ENCODE assay signal across 9 cellular contexts in the genomic region with DNA sequence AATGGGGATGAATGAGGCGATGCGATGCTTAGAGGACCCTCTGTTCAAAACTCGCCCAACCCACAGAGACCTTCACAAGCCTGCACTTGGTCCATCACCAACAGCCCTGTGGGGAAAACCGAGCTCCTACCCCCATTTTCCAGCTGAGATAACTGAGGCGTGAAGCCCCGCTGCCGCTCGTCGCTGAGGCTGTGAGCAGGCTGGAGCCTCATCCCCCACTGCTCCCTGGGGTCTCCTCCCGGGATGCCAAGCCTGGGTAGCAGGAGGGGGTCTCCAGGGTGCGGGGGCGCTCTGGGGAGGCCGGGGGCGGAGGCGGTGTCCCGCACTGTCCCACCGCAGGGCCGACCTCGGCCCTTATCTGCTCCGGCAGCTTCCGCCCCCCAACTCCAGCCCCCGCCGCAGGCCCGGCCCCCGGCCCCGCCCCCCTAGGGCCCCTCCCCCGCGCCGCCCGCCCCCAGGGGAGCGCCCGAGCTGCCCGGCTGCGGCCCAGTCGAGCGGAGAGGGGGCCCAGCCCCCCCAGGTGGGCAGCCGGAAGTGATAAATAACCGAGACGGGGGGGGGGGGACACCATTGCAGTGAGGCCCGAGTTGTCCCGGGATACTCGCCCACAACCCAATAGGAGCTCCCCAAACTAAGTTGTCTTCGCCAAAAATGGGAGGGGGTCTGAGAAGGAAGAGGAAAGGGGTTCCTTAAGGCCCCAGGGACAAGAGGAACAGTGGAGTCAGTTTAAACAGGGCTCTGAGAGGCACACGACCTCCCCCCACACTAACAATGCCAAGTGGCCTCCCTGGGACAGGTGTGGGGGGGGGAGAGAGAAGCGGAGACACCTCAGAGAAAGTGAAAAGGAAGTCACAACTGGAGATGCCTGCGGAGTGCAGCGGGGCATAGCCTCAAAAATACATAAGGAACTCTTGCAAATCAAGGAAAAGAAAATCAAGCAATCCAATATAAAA. TPM values are rescaled to one million over a fixed set of nuclear protein-coding genes. Genes with fewer than 3 reads are reported as not detected.
DNase-seq lines count a peak whose midpoint lies in the region; ATAC-seq and TF ChIP-seq lines count a peak whose summit lies in the region.
"Had no signal": no experiment of that assay in that cellular context is flagged by ENCODE, and none has a peak within 500 bp of the region (broad histone marks: within the 10 kb centered on the region; RNA-seq: fewer than 3 reads in every experiment).

No MANE protein-coding gene starts in this region.

- H3K27ac Mint-ChIP-seq in activated B cell treated with CpG ODN at 0.5 μM for 24 hours: peak overlapping the region; percentile 95

- H3K4me3 ChIP-seq in BLaER1 treated with 17β-estradiol and CSF1 and Interleukin-3, amounts not matched to agents 10 nM and 100 nM: peak overlapping the region; percentile 45 to 76 (median 58)
- H3K4me3 ChIP-seq in esophagus muscularis mucosa: peak overlapping the region; percentile 58 to 70 (median 62)

- TF ChIP-seq EP300 in esophagus muscularis mucosa (IDR thresholded peaks at IDR 0.05): no peak

- TF ChIP-seq CTCF in activated B cell treated with CpG ODN at 0.5 μM for 24 hours (IDR thresholded peaks at IDR 0.05) (no peak), esophagus muscularis mucosa (IDR thresholded peaks at IDR 0.05) (no peak), omental fat pad (IDR thresholded peaks at IDR 0.05) (no peak)

- H3K4me2 ChIP-seq in BLaER1 treated with 17β-estradiol and CSF1 and Interleukin-3, amounts not matched to agents 10 nM and 100 nM: peak overlapping the region; percentile 87 to 99 (median 96)

- no peaks in the 10 kb centered on the region for H3K36me3 ChIP-seq in BLaER1 treated with 17β-estradiol and CSF1 and Interleukin-3, amounts not matched to agents 10 nM and 100 nM
- H3K36me3 ChIP-seq in esophagus muscularis mucosa: no peaks in the 10 kb centered on the region

- peak; percentile 56 for DNase-seq in activated B cell treated with CpG ODN at 0.5 μM for 24 hours
- DNase-seq in esophagus muscularis mucosa (ENCODE audit: extremely low spot score): no peak
- no peak for DNase-seq in omental fat pad (ENCODE audit: low spot score)
- DNase-seq in HEK293T (ENCODE audit: extremely low spot score): no peak
- DNase-seq in mucosa of gallbladder (ENCODE audit: low spot score): no peak

- H3K9me3 ChIP-seq in BLaER1 treated with 17β-estradiol and CSF1 and Interleukin-3, amounts not matched to agents 10 nM and 100 nM (replicated peaks in 1 of 11): no peaks in the 10 kb centered on the region
- H3K9me3 ChIP-seq in esophagus muscularis mucosa: no peaks in the 10 kb centered on the region

- ATAC-seq in HG03342 (IDR thresholded peaks at IDR 0.05; ENCODE audit: unreplicated experiment) (peak; percentile 41), activated B cell treated with CpG ODN at 0.5 μM for 24 hours (ENCODE audit: low read depth) (peak; percentile 79), omental fat pad (ENCODE audit: low FRiP score) (peak; percentile 62)

- no peaks in the 10 kb centered on the region for H3K9me3 Mint-ChIP-seq in activated B cell treated with CpG ODN at 0.5 μM for 24 hours

- peaks cover 93 to 99% (median 95%) of the 10 kb centered on the region in 10 experiments for H3K4me1 ChIP-seq in BLaER1 treated with 17β-estradiol and CSF1 and Interleukin-3, amounts not matched to agents 10 nM and 100 nM
- peaks cover 13 to 27% (median 24%) of the 10 kb centered on the region in 4 donors for H3K4me1 ChIP-seq in esophagus muscularis mucosa

- peaks cover 46% of the 10 kb centered on the region for H3K4me1 Mint-ChIP-seq in activated B cell treated with CpG ODN at 0.5 μM for 24 hours

- intact Hi-C loops in activated B cell treated with CpG ODN at 0.5 μM for 24 hours (cut with micrococcal nuclease): loop anchor here (1.0 to 10.0 kb wide), 8 partner anchors 8 to 695 kb away; a partner anchor contains a TSS
- intact Hi-C loops in esophagus muscularis mucosa (cut with DNase I): no loop called here

- 23% methylated on average over 10 of the region's 47 CpGs for WGBS in esophagus muscularis mucosa

- TF ChIP-seq POLR2A in GM19099 (IDR thresholded peaks at IDR 0.05; ENCODE audit: extremely low read depth, insufficient read length, low read depth): peak; percentile 57
- TF ChIP-seq POLR2A in esophagus muscularis mucosa (IDR thresholded peaks at IDR 0.05; ENCODE audit: low read depth): no peak

- H3K4me3 Mint-ChIP-seq in activated B cell treated with CpG ODN at 0.5 μM for 24 hours: peak overlapping the region; percentile 88

- no peaks in the 10 kb centered on the region for H3K36me3 Mint-ChIP-seq in activated B cell treated with CpG ODN at 0.5 μM for 24 hours (ENCODE audit: low read depth)

- CTCF ChIA-PET in activated B cell treated with CpG ODN at 0.5 μM for 24 hours (lab: Charles Lee): interaction anchor here (1.1 to 3.0 kb wide), 4 partner anchors 10 to 26 kb away, joined by 5 to 24 read pairs (median 7); a partner anchor contains a TSS
- CTCF ChIA-PET in HEK293T (lab: Yijun Ruan, JAX): interaction anchor here (1.6 kb wide), 1 partner anchor 26 kb away, joined by 8 read pairs; no protein-coding TSS in a partner anchor

- no peaks in the 10 kb centered on the region for H3K27me3 ChIP-seq in BLaER1 treated with 17β-estradiol and CSF1 and Interleukin-3, amounts not matched to agents 10 nM and 100 nM
- no peaks in the 10 kb centered on the region for H3K27me3 ChIP-seq in esophagus muscularis mucosa

- peak overlapping the region; percentile 79 to 100 (median 100) for H3K27ac ChIP-seq in BLaER1 treated with 17β-estradiol and CSF1 and Interleukin-3, amounts not matched to agents 10 nM and 100 nM
- H3K27ac ChIP-seq in esophagus muscularis mucosa (replicated peaks in 1 of 4): peak overlapping the region; percentile 65 to 79 (median 77)

- no peaks in the 10 kb centered on the region for H3K27me3 Mint-ChIP-seq in activated B cell treated with CpG ODN at 0.5 μM for 24 hours

- peak overlapping the region; percentile 79 to 100 (median 87) for H3K9ac ChIP-seq in BLaER1 treated with 17β-estradiol and CSF1 and Interleukin-3, amounts not matched to agents 10 nM and 100 nM

- H4K20me1 ChIP-seq in BLaER1 treated with 17β-estradiol and CSF1 and Interleukin-3, amounts not matched to agents 10 nM and 100 nM: no peaks in the 10 kb centered on the region

- POLR2A ChIA-PET in activated B cell treated with CpG ODN at 0.5 μM for 24 hours (lab: Charles Lee) (interaction anchor here (0.6 to 7.6 kb wide), 17 partner anchors 8 to 185 kb away, joined by 3 to 106 read pairs (median 4); a partner anchor contains a TSS), HEK293T (lab: Yijun Ruan, JAX) (interaction anchor here (0.9 to 2.3 kb wide), 7 partner anchors 9 to 151 kb away, joined by 3 to 6 read pairs (median 3); a partner anchor contains a TSS)

TF ChIP-seq in HEK293T, 16 proteins besides CTCF, POLR2A, EP300 and RAD21:
- TF ChIP-seq BHLHE40 (IDR thresholded peaks at IDR 0.05; ENCODE audit: borderline replicate concordance) (no peak), L3MBTL2 (conservative IDR thresholded peaks at IDR 0.05) (no peak), CTBP1 (IDR thresholded peaks at IDR 0.05; ENCODE audit: borderline replicate concordance) (no peak), ELF4 (IDR thresholded peaks at IDR 0.05) (no peak), FOXK2 (IDR thresholded peaks at IDR 0.05) (no peak), LEF1 (IDR thresholded peaks at IDR 0.05; ENCODE audit: borderline replicate concordance) (no peak), ARNT (IDR thresholded peaks at IDR 0.05) (no peak), NFRKB (IDR thresholded peaks at IDR 0.05) (no peak), HDGF (IDR thresholded peaks at IDR 0.05; ENCODE audit: borderline replicate concordance) (no peak), SUZ12 (IDR thresholded peaks at IDR 0.05) (no peak), FOXA1 (IDR thresholded peaks at IDR 0.05) (no peak), ZNF384 (IDR thresholded peaks at IDR 0.05) (no peak), SP1 (IDR thresholded peaks at IDR 0.05) (no peak), FOXM1 (IDR thresholded peaks at IDR 0.05; ENCODE audit: borderline replicate concordance) (no peak), TARDBP (IDR thresholded peaks at IDR 0.05) (no peak)
- TF ChIP-seq, protein P1, sequence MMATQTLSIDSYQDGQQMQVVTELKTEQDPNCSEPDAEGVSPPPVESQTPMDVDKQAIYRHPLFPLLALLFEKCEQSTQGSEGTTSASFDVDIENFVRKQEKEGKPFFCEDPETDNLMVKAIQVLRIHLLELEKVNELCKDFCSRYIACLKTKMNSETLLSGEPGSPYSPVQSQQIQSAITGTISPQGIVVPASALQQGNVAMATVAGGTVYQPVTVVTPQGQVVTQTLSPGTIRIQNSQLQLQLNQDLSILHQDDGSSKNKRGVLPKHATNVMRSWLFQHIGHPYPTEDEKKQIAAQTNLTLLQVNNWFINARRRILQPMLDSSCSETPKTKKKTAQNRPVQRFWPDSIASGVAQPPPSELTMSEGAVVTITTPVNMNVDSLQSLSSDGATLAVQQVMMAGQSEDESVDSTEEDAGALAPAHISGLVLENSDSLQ (IDR thresholded peaks at IDR 0.05): no peak

RNA-seq across cellular contexts. Expression of a gene that starts 8.3 kb away (rescaled TPM):
- total RNA-seq in activated B cell treated with CpG ODN at 0.5 μM for 24 hours (27.5 and 28.2 TPM in 2 replicates), esophagus muscularis mucosa (100 to 1,000 TPM in 2 of 4 donors, 10 to 100 TPM in 2; 91.9 to 251 (median 129) TPM), omental fat pad (10 to 100 TPM; 41.5 to 57.1 (median 50.6) TPM), mucosa of gallbladder (58.6 TPM)

RNA-seq across cellular contexts. Expression of a gene that starts 21.8 kb away (rescaled TPM):
- total RNA-seq in activated B cell treated with CpG ODN at 0.5 μM for 24 hours: 63.9 and 68.8 TPM in 2 replicates
- 10 to 100 TPM; 17.6 to 34.6 (median 20.5) TPM for total RNA-seq in esophagus muscularis mucosa
- total RNA-seq in omental fat pad: 10 to 100 TPM; 25.0 to 69.4 (median 48.4) TPM
- total RNA-seq in mucosa of gallbladder: 35.3 TPM
- total RNA-seq: RPMI7951 had no signal

RNA-seq across cellular contexts. Expression of a gene that starts 26.1 kb away (rescaled TPM):
- 101 and 126 TPM in 2 replicates for total RNA-seq in activated B cell treated with CpG ODN at 0.5 μM for 24 hours
- 100 to 1,000 TPM; 163 to 197 (median 182) TPM for total RNA-seq in esophagus muscularis mucosa
- total RNA-seq in omental fat pad: 100 to 1,000 TPM in 3 of 4 donors, 10 to 100 TPM in 1; 90.1 to 142 (median 123) TPM
- 80.5 TPM for total RNA-seq in mucosa of gallbladder

RNA-seq across cellular contexts. Expression of a gene that starts 47.6 kb away (rescaled TPM):
- total RNA-seq in activated B cell treated with CpG ODN at 0.5 μM for 24 hours (0.46 and 0.69 TPM in 2 replicates), esophagus muscularis mucosa (under 1 TPM in 2 of 4 donors, not detected in 2; 0.06 to 0.17 TPM), omental fat pad (under 1 TPM; 0.19 to 0.79 (median 0.21) TPM), mucosa of gallbladder (not detected)
- total RNA-seq: RPMI7951 had no signal

RNA-seq across cellular contexts. Expression of a gene that starts 48.8 kb away (rescaled TPM):
- total RNA-seq in activated B cell treated with CpG ODN at 0.5 μM for 24 hours: 1.1 and 3.5 TPM in 2 replicates
- 1 to 10 TPM in 1 of 4 donors, under 1 TPM in 3; 0.42 to 1.4 (median 0.70) TPM for total RNA-seq in esophagus muscularis mucosa
- under 1 TPM in 2 of 4 donors, not detected in 2; 0.24 to 0.37 TPM for total RNA-seq in omental fat pad
- 0.35 TPM for total RNA-seq in mucosa of gallbladder
- total RNA-seq: RPMI7951 had no signal
